ENCODE assay signal across 11 cellular contexts in genomic region chr15:44798815-44799214, GRCh38.
A peak's percentile ranks its signal among the peaks of the same experiment; 100 is the strongest.
DNase-seq lines count a peak whose midpoint lies in the region; ATAC-seq and TF ChIP-seq lines count a peak whose summit lies in the region.
"Had no signal": no experiment of that assay in that cellular context is flagged by ENCODE, and none has a peak within 500 bp of the region (broad histone marks: within the 10 kb centered on the region; RNA-seq: fewer than 3 reads in every experiment).

No MANE protein-coding gene starts in this region.

- H2AFZ ChIP-seq in osteoblast (ENCODE audit: low read length) = no peak overlapping the region
- H2AFZ ChIP-seq: parathyroid adenoma had no signal

- no peaks in the 10 kb centered on the region for H3K79me2 ChIP-seq in osteoblast (ENCODE audit: insufficient read depth, low read length)
- H3K79me2 ChIP-seq: parathyroid adenoma had no signal

- peak; percentile 58 for TF ChIP-seq CTCF in choroid plexus epithelial cell (conservative IDR thresholded peaks at IDR 0.05; ENCODE audit: low read depth, low read length)
- TF ChIP-seq CTCF in osteoblast (IDR thresholded peaks at IDR 0.05; ENCODE audit: extremely low read depth, low read depth, low read length) = peak; percentile 25

- H4K20me1 ChIP-seq in osteoblast (ENCODE audit: insufficient read depth, low read length) = no peaks in the 10 kb centered on the region

- no peaks in the 10 kb centered on the region for H3K36me3 ChIP-seq in osteoblast (ENCODE audit: insufficient read depth, low read length)

- no peaks in the 10 kb centered on the region for H3K4me1 ChIP-seq in osteoblast (ENCODE audit: insufficient read depth, low read length)
- H3K4me1 ChIP-seq: parathyroid adenoma had no signal

- no peak overlapping the region for H3K4me2 ChIP-seq in osteoblast (ENCODE audit: insufficient read depth, low read length)

- H3K27me3 ChIP-seq in osteoblast (ENCODE audit: insufficient read depth, low read length) = peaks cover 9% of the 10 kb centered on the region

- no peaks in the 10 kb centered on the region for H3K9me3 ChIP-seq in osteoblast (ENCODE audit: low read depth, low read length)

- no peak overlapping the region for H3K27ac ChIP-seq in osteoblast (ENCODE audit: low read depth, low read length)
- H3K27ac ChIP-seq: parathyroid adenoma had no signal

- peak; percentile 0 for DNase-seq in NCI-H2227 treated with DMSO at 0.1 percent for 48 hours (lab: John Stamatoyannopoulos, UW)
- no peak for DNase-seq in NCI-H2227 (lab: John Stamatoyannopoulos, UW; ENCODE audit: unreplicated experiment)
- peak; percentile 7 for DNase-seq in NCI-H748 treated with DMSO at 0.1 percent for 48 hours (lab: John Stamatoyannopoulos, UW)
- peak; percentile 51 for DNase-seq in choroid plexus epithelial cell (ENCODE audit: low read depth)
- no peak for DNase-seq in osteoblast (ENCODE audit: insufficient read length, low spot score, missing footprints)
- no peak for DNase-seq in activated effector memory CD4-positive, alpha-beta T cell treated with anti-CD3 and anti-CD28 coated beads, Interleukin-2, amount 50 U/mL, for 16 hours
- no peak for DNase-seq in activated naive CD4-positive, alpha-beta T cell treated with anti-CD3 and anti-CD28 coated beads, Interleukin-2, amount 50 U/mL, for 16 hours
- DNase-seq: NCI-H187, T1000 had no signal

- no peak for ATAC-seq in HG02623 (IDR thresholded peaks at IDR 0.05; ENCODE audit: unreplicated experiment)

- H3K4me3 ChIP-seq in choroid plexus epithelial cell (ENCODE audit: low read depth, low read length) (no peak overlapping the region), osteoblast (ENCODE audit: insufficient read depth, low read length) (no peak overlapping the region)

Comparison
In these comparisons a context has a peak if more than half of its experiments do, and no peak if none do; other contexts are left out.
1. DNase-seq: peak in NCI-H2227 treated with DMSO at 0.1 percent for 48 hours (single experiment), NCI-H748 treated with DMSO at 0.1 percent for 48 hours (single experiment) and choroid plexus epithelial cell (single experiment); none in NCI-H2227 (single experiment), osteoblast (single experiment), activated effector memory CD4-positive, alpha-beta T cell treated with anti-CD3 and anti-CD28 coated beads, Interleukin-2, amount 50 U/mL, for 16 hours (single experiment) and activated naive CD4-positive, alpha-beta T cell treated with anti-CD3 and anti-CD28 coated beads, Interleukin-2, amount 50 U/mL, for 16 hours (single experiment).